8 cellular contexts compared by ENCODE assay signal in the genomic region with DNA sequence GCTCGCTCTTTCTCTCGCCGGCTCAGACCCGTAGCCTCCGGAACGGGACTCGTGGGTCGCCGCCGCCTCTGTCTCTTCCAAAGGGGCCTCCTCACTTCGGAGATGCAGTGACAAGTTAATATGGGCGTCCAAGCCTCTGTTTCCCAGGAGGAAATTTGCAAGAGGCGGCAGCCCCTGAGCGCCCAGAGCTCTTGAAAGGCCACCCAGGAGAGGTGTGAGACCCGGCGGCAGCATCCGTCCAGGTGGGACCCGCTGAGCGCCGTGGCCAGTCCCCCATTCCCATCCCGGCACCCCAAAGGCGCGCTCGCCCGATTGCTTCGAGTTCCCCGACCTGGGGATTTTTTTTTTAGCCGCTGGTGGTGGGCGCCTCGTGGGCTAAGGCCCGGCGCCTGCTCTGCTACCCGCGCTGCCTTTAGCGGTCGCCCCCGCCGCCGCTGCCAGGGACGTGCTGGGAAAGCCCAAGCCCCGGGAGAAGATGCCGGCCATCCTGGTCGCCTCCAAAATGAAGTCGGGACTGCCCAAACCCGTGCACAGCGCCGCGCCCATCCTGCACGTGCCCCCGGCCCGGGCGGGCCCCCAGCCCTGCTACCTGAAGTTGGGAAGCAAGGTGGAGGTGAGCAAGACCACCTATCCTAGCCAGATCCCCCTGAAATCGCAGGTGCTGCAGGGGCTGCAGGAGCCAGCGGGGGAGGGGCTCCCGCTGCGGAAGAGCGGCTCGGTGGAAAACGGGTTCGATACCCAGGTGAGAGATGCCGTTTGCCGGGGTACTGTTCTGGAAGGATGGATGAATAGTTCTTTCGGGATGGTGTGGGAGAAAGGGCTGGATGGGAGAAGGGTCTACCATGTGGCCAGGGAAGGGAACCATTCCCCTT. TPM values are rescaled to one million over a fixed set of nuclear protein-coding genes. Genes with fewer than 3 reads are reported as not detected.
DNase-seq lines count a peak whose midpoint lies in the region; ATAC-seq and TF ChIP-seq lines count a peak whose summit lies in the region.

No MANE protein-coding gene starts in this region.

- TF ChIP-seq CTCF in BE2C (IDR thresholded peaks at IDR 0.05; ENCODE audit: low read depth, low read length) (no peak), activated B cell treated with CpG ODN at 0.5 μM for 24 hours (IDR thresholded peaks at IDR 0.05) (no peak), left ventricle myocardium inferior (IDR thresholded peaks at IDR 0.05; ENCODE audit: borderline replicate concordance) (no peak), GM10266 (IDR thresholded peaks at IDR 0.05; ENCODE audit: control insufficient read depth, insufficient read depth, low read depth, missing control alignments) (no peak)

- peaks cover 25% of the 10 kb centered on the region for H3K4me1 Mint-ChIP-seq in activated B cell treated with CpG ODN at 0.5 μM for 24 hours

- peak; percentile 13 for ATAC-seq in GM21528 (IDR thresholded peaks at IDR 0.05; ENCODE audit: low FRiP score, unreplicated experiment)
- ATAC-seq in activated B cell treated with CpG ODN at 0.5 μM for 24 hours (ENCODE audit: low read depth): no peak
- ATAC-seq in HG02571 (IDR thresholded peaks at IDR 0.05; ENCODE audit: unreplicated experiment): no peak

- POLR2A ChIA-PET in activated B cell treated with CpG ODN at 0.5 μM for 24 hours (lab: Charles Lee): no interaction called here

- DNase-seq in BE2C (no peak), activated B cell treated with CpG ODN at 0.5 μM for 24 hours (no peak), left ventricle myocardium inferior (no peak), GM10266 (ENCODE audit: extremely low spot score) (no peak), SW 1271 (lab: John Stamatoyannopoulos, UW) (no peak)

- peaks cover 15% of the 10 kb centered on the region for H3K27me3 ChIP-seq in BE2C
- no peaks in the 10 kb centered on the region for H3K27me3 ChIP-seq in left ventricle myocardium inferior (ENCODE audit: low read depth)
- H3K27me3 ChIP-seq in skeletal muscle satellite cell (ENCODE audit: control insufficient read depth, insufficient read depth, low read length): no peaks in the 10 kb centered on the region

- H3K27ac Mint-ChIP-seq in activated B cell treated with CpG ODN at 0.5 μM for 24 hours: no peak overlapping the region

- H3K9me3 Mint-ChIP-seq in activated B cell treated with CpG ODN at 0.5 μM for 24 hours: no peaks in the 10 kb centered on the region

- peak overlapping the region; percentile 84 for H3K9ac ChIP-seq in skeletal muscle satellite cell (ENCODE audit: low read depth, low read length)

- H3K4me3 ChIP-seq in BE2C (ENCODE audit: low read depth, low read length): peak overlapping the region; percentile 53
- H3K4me3 ChIP-seq in left ventricle myocardium inferior: peak overlapping the region; percentile 87
- peak overlapping the region; percentile 86 for H3K4me3 ChIP-seq in skeletal muscle satellite cell (ENCODE audit: low read length)

- H3K4me2 ChIP-seq in skeletal muscle satellite cell (ENCODE audit: low read length): peak overlapping the region; percentile 84

- intact Hi-C loops in activated B cell treated with CpG ODN at 0.5 μM for 24 hours (cut with micrococcal nuclease) (loop anchor here (2.0 kb wide), 2 partner anchors 63 to 597 kb away; a partner anchor contains a TSS), left ventricle myocardium inferior (cut with micrococcal nuclease) (no loop called here)

- H3K9me3 ChIP-seq in BE2C (no peaks in the 10 kb centered on the region), left ventricle myocardium inferior (replicated peaks) (no peaks in the 10 kb centered on the region), skeletal muscle satellite cell (replicated peaks; ENCODE audit: low read length) (no peaks in the 10 kb centered on the region)

- CTCF ChIA-PET in activated B cell treated with CpG ODN at 0.5 μM for 24 hours (lab: Charles Lee): no interaction called here

- peak overlapping the region; percentile 97 for H3K27ac ChIP-seq in left ventricle myocardium inferior (replicated peaks)

- H3K27me3 Mint-ChIP-seq in activated B cell treated with CpG ODN at 0.5 μM for 24 hours: peaks cover 41% of the 10 kb centered on the region

- H3K4me3 Mint-ChIP-seq in activated B cell treated with CpG ODN at 0.5 μM for 24 hours: peak overlapping the region; percentile 83

- H3K36me3 ChIP-seq in BE2C (no peaks in the 10 kb centered on the region), left ventricle myocardium inferior (no peaks in the 10 kb centered on the region), skeletal muscle satellite cell (ENCODE audit: insufficient read depth, low read length) (peaks cover 15% of the 10 kb centered on the region)

- H3K36me3 Mint-ChIP-seq in activated B cell treated with CpG ODN at 0.5 μM for 24 hours (ENCODE audit: low read depth): no peaks in the 10 kb centered on the region

- no peaks in the 10 kb centered on the region for H3K4me1 ChIP-seq in BE2C
- peaks cover 73% of the 10 kb centered on the region for H3K4me1 ChIP-seq in left ventricle myocardium inferior
- H3K4me1 ChIP-seq in skeletal muscle satellite cell (ENCODE audit: control insufficient read depth, insufficient read depth, low read length): peaks cover 53% of the 10 kb centered on the region

RNA-seq across cellular contexts. Expression of a gene that starts 0.8 kb away (rescaled TPM):
- 1.6 TPM for polyA plus RNA-seq in BE2C (2012; ENCODE audit: insufficient read depth, insufficient read length, low read depth)
- 9.0 and 10.3 TPM in 2 replicates for total RNA-seq in activated B cell treated with CpG ODN at 0.5 μM for 24 hours
- total RNA-seq in left ventricle myocardium inferior: 14.3 TPM
- total RNA-seq in skeletal muscle satellite cell (2012; rRNA removed): 35.2 and 36.8 TPM in 2 replicates
